16 cellular contexts compared by ENCODE assay signal in the genomic region with DNA sequence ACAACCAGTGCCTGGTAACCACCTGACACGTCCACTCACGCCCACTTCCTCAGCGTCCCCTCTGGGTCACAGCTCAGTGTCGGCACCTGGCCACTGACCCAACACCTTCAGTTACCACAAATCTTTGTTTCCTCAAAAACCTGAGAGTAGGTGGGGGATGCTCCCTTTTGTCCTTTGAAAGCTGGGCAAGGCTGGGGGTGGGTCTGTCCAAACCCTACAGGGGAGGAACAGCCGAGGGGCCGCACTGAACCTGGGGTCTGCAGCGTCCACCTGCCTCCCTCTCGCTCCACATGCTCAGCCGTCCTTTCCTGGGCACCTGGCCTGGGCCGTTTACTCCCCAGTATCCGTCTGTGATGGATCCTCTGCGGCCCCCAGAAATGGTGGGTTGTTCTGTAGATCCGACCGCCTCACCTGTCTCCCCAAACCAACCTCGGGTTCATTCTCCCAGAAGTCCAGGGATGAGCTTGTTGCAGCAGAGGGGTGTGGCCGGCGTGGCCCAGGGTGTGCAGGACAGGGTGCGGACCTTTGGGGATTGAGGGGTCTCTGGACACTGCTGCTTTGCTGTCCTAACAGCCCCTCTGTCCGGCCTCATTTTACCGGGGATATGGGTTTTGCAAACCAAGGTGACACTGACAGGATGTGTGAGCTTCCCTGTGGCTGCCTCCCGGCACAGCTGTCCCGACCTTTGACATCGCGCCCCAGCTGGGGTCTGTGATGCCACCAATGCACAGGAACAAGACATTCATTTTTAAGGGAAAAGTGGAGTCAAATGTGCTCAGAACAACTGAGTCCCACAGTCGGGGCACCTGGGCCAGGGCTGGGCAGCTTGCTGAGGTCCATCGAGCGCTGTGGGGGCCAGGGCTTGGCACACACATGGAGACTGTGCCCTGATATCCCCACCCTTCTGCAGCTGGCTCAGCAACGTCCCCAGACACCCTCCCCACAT.
A peak's percentile ranks its signal among the peaks of the same experiment; 100 is the strongest.
DNase-seq lines count a peak whose midpoint lies in the region; TF ChIP-seq lines count a peak whose summit lies in the region.
"Had no signal": no experiment of that assay in that cellular context is flagged by ENCODE, and none has a peak within 500 bp of the region (broad histone marks: within the 10 kb centered on the region; RNA-seq: fewer than 3 reads in every experiment).

No MANE protein-coding gene starts in this region.

- intact Hi-C loops in Caco-2 (cut with micrococcal nuclease; ENCODE audit: unreplicated experiment): no loop called here
- intact Hi-C loops in Calu3 (cut with micrococcal nuclease; ENCODE audit: unreplicated experiment): no loop called here

- H3K9ac ChIP-seq in endodermal cell (ENCODE audit: extremely low read depth, low read length, poor library complexity, severe bottlenecking) (no peak overlapping the region), parathyroid adenoma (no peak overlapping the region)
- H3K9ac ChIP-seq: SK-N-SH had no signal

- TF ChIP-seq CTCF in Caco-2 (IDR thresholded peaks at IDR 0.05; ENCODE audit: insufficient read depth in 1 of 2, low read depth in 1 of 2, low read length in 1 of 2, severe bottlenecking in 1 of 2, unreplicated experiment in 1 of 2) (no peak), endodermal cell (conservative IDR thresholded peaks at IDR 0.05) (no peak), parathyroid adenoma (IDR thresholded peaks at IDR 0.05) (no peak), Calu3 (IDR thresholded peaks at IDR 0.05; ENCODE audit: unreplicated experiment) (no peak)

- DNase-seq in Ammon's horn (ENCODE audit: low spot score) (peak; percentile 1), Caco-2 (no peak), endodermal cell (peak; percentile 45), Calu3 (no peak), DMS153 treated with DMSO at 0.1 percent for 48 hours (lab: John Stamatoyannopoulos, UW; ENCODE audit: unreplicated experiment) (no peak), amniotic stem cell (lab: John Stamatoyannopoulos, UW) (no peak)
- DNase-seq: activated gamma-delta T cell, EL, GOT3, KG1, MV-4-11 had no signal

- CTCF ChIA-PET in Caco-2 (lab: Charles Lee) (interaction anchor here (0.5 kb wide), 1 partner anchor 15 kb away, joined by 3 read pairs; no protein-coding TSS in a partner anchor), Calu3 (lab: Charles Lee) (no interaction called here)

- POLR2A ChIA-PET in Caco-2 (lab: Charles Lee): no interaction called here

- peaks cover 2% of the 10 kb centered on the region for H3K27me3 Mint-ChIP-seq in Caco-2 (ENCODE audit: insufficient read depth, unreplicated experiment)
- H3K27me3 Mint-ChIP-seq in endodermal cell (ENCODE audit: insufficient read depth): peaks cover 9% of the 10 kb centered on the region
- peaks cover 8% of the 10 kb centered on the region for H3K27me3 Mint-ChIP-seq in Calu3 (ENCODE audit: unreplicated experiment)

- H3K9me3 ChIP-seq in Caco-2 (no peaks in the 10 kb centered on the region), endodermal cell (ENCODE audit: control insufficient read depth, low read length) (no peaks in the 10 kb centered on the region), parathyroid adenoma (ENCODE audit: control insufficient read depth, low read length) (no peaks in the 10 kb centered on the region)
- H3K9me3 ChIP-seq: ascending aorta, SK-N-SH had no signal

- H3K4me1 Mint-ChIP-seq in Caco-2 (ENCODE audit: low read depth, unreplicated experiment) (no peaks in the 10 kb centered on the region), endodermal cell (peaks cover 3% of the 10 kb centered on the region), Calu3 (ENCODE audit: low read depth, unreplicated experiment) (no peaks in the 10 kb centered on the region)

- peaks cover 8% of the 10 kb centered on the region for H3K4me1 ChIP-seq in Caco-2
- H3K4me1 ChIP-seq in endodermal cell (ENCODE audit: control insufficient read depth, insufficient read depth, low read length): no peaks in the 10 kb centered on the region
- H3K4me1 ChIP-seq in parathyroid adenoma: no peaks in the 10 kb centered on the region

- no peak overlapping the region for H3K4me2 ChIP-seq in parathyroid adenoma (ENCODE audit: low read length)
- H3K4me2 ChIP-seq: SK-N-SH had no signal

- BruUV-seq in Caco-2 (replicated peaks; lab: Mats Ljungman, UMichigan) (no TSS peak), Calu3 (replicated peaks; lab: Mats Ljungman, UMichigan) (no TSS peak)

- H3K27me3 ChIP-seq in Caco-2 (replicated peaks; ENCODE audit: control insufficient read depth, insufficient read depth, low read length) (no peaks in the 10 kb centered on the region), endodermal cell (ENCODE audit: control insufficient read depth, insufficient read depth, low read length, poor library complexity, severe bottlenecking) (no peaks in the 10 kb centered on the region), parathyroid adenoma (ENCODE audit: control insufficient read depth, insufficient read depth, low read length) (no peaks in the 10 kb centered on the region)
- H3K27me3 ChIP-seq: ascending aorta had no signal

- H3K27ac ChIP-seq in endodermal cell (ENCODE audit: low read depth, low read length) (no peak overlapping the region), parathyroid adenoma (no peak overlapping the region)

- 81 to 87% methylated on average over 17 to 28 of the region's 28 CpGs for WGBS in endodermal cell (ENCODE audit: insufficient coverage in 1 of 2, insufficient read length in 1 of 2), 2 experiments

- H3K9me3 Mint-ChIP-seq in Caco-2 (ENCODE audit: unreplicated experiment) (peaks cover 7% of the 10 kb centered on the region), endodermal cell (no peaks in the 10 kb centered on the region), Calu3 (ENCODE audit: low read depth, unreplicated experiment) (no peaks in the 10 kb centered on the region)
- H3K9me3 Mint-ChIP-seq: mesothelial cell of epicardium, WTC11 had no signal

- H3K27ac Mint-ChIP-seq in Caco-2 (ENCODE audit: unreplicated experiment) (peak overlapping the region; percentile 53), endodermal cell (no peak overlapping the region), Calu3 (ENCODE audit: unreplicated experiment) (no peak overlapping the region)

- no peak overlapping the region for H3K4me3 ChIP-seq in Caco-2 (ENCODE audit: low read depth, low read length)
- no peak overlapping the region for H3K4me3 ChIP-seq in endodermal cell (ENCODE audit: low read length)
- H3K4me3 ChIP-seq in parathyroid adenoma (ENCODE audit: low read depth, low read length): no peak overlapping the region
- H3K4me3 ChIP-seq: ascending aorta had no signal

- H3K36me3 ChIP-seq in Caco-2 (ENCODE audit: control insufficient read depth, insufficient read depth, low read length) (no peaks in the 10 kb centered on the region), endodermal cell (ENCODE audit: control insufficient read depth, insufficient read depth, low read length) (no peaks in the 10 kb centered on the region), parathyroid adenoma (ENCODE audit: control insufficient read depth, insufficient read depth, low read length) (no peaks in the 10 kb centered on the region)

- peak overlapping the region; percentile 68 for H2AFZ ChIP-seq in parathyroid adenoma

- H3K36me3 Mint-ChIP-seq in Caco-2 (ENCODE audit: insufficient read depth, unreplicated experiment) (no peaks in the 10 kb centered on the region), endodermal cell (ENCODE audit: low read depth) (no peaks in the 10 kb centered on the region), Calu3 (ENCODE audit: insufficient read depth, unreplicated experiment) (peaks cover 9% of the 10 kb centered on the region)
- H3K36me3 Mint-ChIP-seq: mesothelial cell of epicardium, WTC11 had no signal

- H3K79me2 ChIP-seq in parathyroid adenoma: no peaks in the 10 kb centered on the region

- no peak overlapping the region for H3K4me3 Mint-ChIP-seq in Caco-2 (ENCODE audit: unreplicated experiment)
- H3K4me3 Mint-ChIP-seq in endodermal cell: no peak overlapping the region
- no peak overlapping the region for H3K4me3 Mint-ChIP-seq in Calu3 (ENCODE audit: low read depth, unreplicated experiment)
- H3K4me3 Mint-ChIP-seq: WTC11 had no signal

Comparison
In these comparisons a context has a peak if more than half of its experiments do, and no peak if none do; other contexts are left out.
1. DNase-seq: peak in Ammon's horn (single experiment) and endodermal cell (single experiment); none in Caco-2 (0 of 2), Calu3 (single experiment), DMS153 treated with DMSO at 0.1 percent for 48 hours (single experiment) and amniotic stem cell (single experiment).